In genomic region chr17:48593840-48594411, GRCh38 we compare ENCODE assay signal across 8 cellular contexts. TPM values are rescaled to one million over a fixed set of nuclear protein-coding genes. Genes with fewer than 3 reads are reported as not detected.
DNase-seq lines count a peak whose midpoint lies in the region; ATAC-seq and TF ChIP-seq lines count a peak whose summit lies in the region.

No MANE protein-coding gene starts in this region.

- H3K27ac ChIP-seq in stomach smooth muscle (ENCODE audit: low read length), result no peak overlapping the region

- H3K4me3 Mint-ChIP-seq in natural killer cell treated with Interleukin-12 subunit alpha and Interleukin-12 subunit beta and Interleukin-15 and Interleukin-18, amount 100 ng/mL, for 72 hours, result peak overlapping the region; percentile 88

- no peaks in the 10 kb centered on the region for H3K36me3 ChIP-seq in NT2/D1 (ENCODE audit: insufficient read depth, insufficient read length, low read length)
- no peaks in the 10 kb centered on the region for H3K36me3 ChIP-seq in stomach smooth muscle (ENCODE audit: control insufficient read depth in 2 of 2, insufficient read depth in 2 of 2, low read length in 2 of 2)

- ATAC-seq in HG03280 (IDR thresholded peaks at IDR 0.05; ENCODE audit: unreplicated experiment) (peak; percentile 46), HG03139 (IDR thresholded peaks at IDR 0.05; ENCODE audit: unreplicated experiment) (no peak)
- ATAC-seq in natural killer cell treated with Interleukin-12 subunit alpha and Interleukin-12 subunit beta and Interleukin-15 and Interleukin-18, amount 100 ng/mL, for 72 hours, result peak; percentile 65 to 81

- H3K4me1 Mint-ChIP-seq in natural killer cell treated with Interleukin-12 subunit alpha and Interleukin-12 subunit beta and Interleukin-15 and Interleukin-18, amount 100 ng/mL, for 72 hours (ENCODE audit: low read depth in 2 of 2), result peaks cover 45 to 55% of the 10 kb centered on the region in 2 donors

- H3K9ac ChIP-seq in NT2/D1 (ENCODE audit: insufficient read length, low read depth) (peak overlapping the region; percentile 36), stomach smooth muscle (ENCODE audit: low read length in 2 of 2) (no peak overlapping the region)

- peaks cover 51 to 52% of the 10 kb centered on the region in 2 donors for H3K27me3 Mint-ChIP-seq in natural killer cell treated with Interleukin-12 subunit alpha and Interleukin-12 subunit beta and Interleukin-15 and Interleukin-18, amount 100 ng/mL, for 72 hours

- no peaks in the 10 kb centered on the region for H3K36me3 Mint-ChIP-seq in natural killer cell treated with Interleukin-12 subunit alpha and Interleukin-12 subunit beta and Interleukin-15 and Interleukin-18, amount 100 ng/mL, for 72 hours

- H3K9me3 Mint-ChIP-seq in natural killer cell treated with Interleukin-12 subunit alpha and Interleukin-12 subunit beta and Interleukin-15 and Interleukin-18, amount 100 ng/mL, for 72 hours, result no peaks in the 10 kb centered on the region

- H3K4me1 ChIP-seq in NT2/D1 (ENCODE audit: insufficient read depth, insufficient read length) (peaks cover 12% of the 10 kb centered on the region), stomach smooth muscle (ENCODE audit: control insufficient read depth, insufficient read depth, low read length) (peaks cover 56% of the 10 kb centered on the region)

- DNase-seq in COLO829 (ENCODE audit: low spot score) (peak; percentile 76), NT2/D1 (ENCODE audit: low read depth, low spot score) (peak; percentile 67), erythroblast (lab: John Stamatoyannopoulos, UW) (peak; percentile 82 to 88)
- peak; percentile 35 for DNase-seq in activated CD8-positive, alpha-beta memory T cell treated with anti-CD3 and anti-CD28 coated beads, Interleukin-2, amount 50 U/mL, for 24 hours (ENCODE audit: extremely low read depth)
- peak; percentile 78 for DNase-seq in natural killer cell treated with Interleukin-12 subunit alpha and Interleukin-12 subunit beta and Interleukin-15 and Interleukin-18, amount 100 ng/mL, for 72 hours (ENCODE audit: low spot score)

- H3K4me3 ChIP-seq in NT2/D1 (ENCODE audit: insufficient read length, low read depth) (peak overlapping the region; percentile 9), stomach smooth muscle (ENCODE audit: low read length in 2 of 2) (peak overlapping the region; percentile 59 to 79)

- TF ChIP-seq POLR2A in erythroblast (IDR thresholded peaks at IDR 0.05; ENCODE audit: low read length), result no peak

- peaks cover 100% of the 10 kb centered on the region for H3K27me3 ChIP-seq in NT2/D1 (ENCODE audit: insufficient read depth, insufficient read length)
- peaks cover 42 to 92% of the 10 kb centered on the region in 2 donors for H3K27me3 ChIP-seq in stomach smooth muscle (ENCODE audit: control insufficient read depth in 1 of 2, insufficient read depth in 2 of 2, low read length in 2 of 2)

- H3K27ac Mint-ChIP-seq in natural killer cell treated with Interleukin-12 subunit alpha and Interleukin-12 subunit beta and Interleukin-15 and Interleukin-18, amount 100 ng/mL, for 72 hours, result peak overlapping the region in 1 of 2 donors; percentile 37

- H3K9me3 ChIP-seq in NT2/D1 (ENCODE audit: insufficient read depth, low read length), result no peaks in the 10 kb centered on the region
- no peaks in the 10 kb centered on the region for H3K9me3 ChIP-seq in stomach smooth muscle (ENCODE audit: control insufficient read depth in 2 of 2, low read length in 2 of 2)

RNA-seq across cellular contexts. Expression of gene HOXB5, which starts 0.3 kb away (rescaled TPM):
- under 1 TPM in 1 of 2 donors, not detected in 1; 0.70 TPM for total RNA-seq in natural killer cell treated with Interleukin-12 subunit alpha and Interleukin-12 subunit beta and Interleukin-15 and Interleukin-18, amount 100 ng/mL, for 72 hours

RNA-seq across cellular contexts. Expression of gene HOXB3, which starts 3.9 kb away (rescaled TPM):
- total RNA-seq in natural killer cell treated with Interleukin-12 subunit alpha and Interleukin-12 subunit beta and Interleukin-15 and Interleukin-18, amount 100 ng/mL, for 72 hours, result 10 to 100 TPM in 1 of 2 donors, 1 to 10 TPM in 1; 9.0 to 15.4 TPM

RNA-seq across cellular contexts. Expression of gene HOXB6, which starts 10.9 kb away (rescaled TPM):
- 1 to 10 TPM; 1.9 to 2.2 TPM for total RNA-seq in natural killer cell treated with Interleukin-12 subunit alpha and Interleukin-12 subunit beta and Interleukin-15 and Interleukin-18, amount 100 ng/mL, for 72 hours

RNA-seq across cellular contexts. Expression of gene HOXB4, which starts 15.8 kb away (rescaled TPM):
- 1 to 10 TPM; 6.9 to 8.2 TPM for total RNA-seq in natural killer cell treated with Interleukin-12 subunit alpha and Interleukin-12 subunit beta and Interleukin-15 and Interleukin-18, amount 100 ng/mL, for 72 hours

RNA-seq across cellular contexts. Expression of gene HOXB7, which starts 16.9 kb away (rescaled TPM):
- total RNA-seq in natural killer cell treated with Interleukin-12 subunit alpha and Interleukin-12 subunit beta and Interleukin-15 and Interleukin-18, amount 100 ng/mL, for 72 hours, result 1 to 10 TPM; 1.1 to 2.7 TPM

Comparison
In these comparisons a context has a peak if more than half of its experiments do, and no peak if none do; other contexts are left out.
1. DNase-seq: peak in every context shown above with its lines; median percentile 85 in erythroblast; 78 in natural killer cell treated with Interleukin-12 subunit alpha and Interleukin-12 subunit beta and Interleukin-15 and Interleukin-18, amount 100 ng/mL, for 72 hours; 76 in COLO829; 67 in NT2/D1; 35 in activated CD8-positive, alpha-beta memory T cell treated with anti-CD3 and anti-CD28 coated beads, Interleukin-2, amount 50 U/mL, for 24 hours.